ENCODE assay signal across 12 cellular contexts in genomic region chr16:89370081-89370511, GRCh38.
DNase-seq lines count a peak whose midpoint lies in the region; ATAC-seq, FAIRE-seq and TF ChIP-seq lines count a peak whose summit lies in the region.
"Had no signal": no experiment of that assay in that cellular context is flagged by ENCODE, and none has a peak within 500 bp of the region (broad histone marks: within the 10 kb centered on the region; RNA-seq: fewer than 3 reads in every experiment).

No MANE protein-coding gene starts in this region.

- H3K4me2 ChIP-seq in astrocyte (ENCODE audit: low read length) (peak overlapping the region; percentile 7), keratinocyte (ENCODE audit: control insufficient read depth, extremely low read depth, insufficient read depth, low read depth, low read length) (peak overlapping the region; percentile 7)

- H3K27ac Mint-ChIP-seq in activated naive CD4-positive, alpha-beta T cell treated with anti-CD3 and anti-CD28 coated beads for 36 hours, result peak overlapping the region; percentile 24
- H3K27ac Mint-ChIP-seq in astrocyte (ENCODE audit: unreplicated experiment) (peak overlapping the region; percentile 84), type B pancreatic cell (peak overlapping the region; percentile 92)

- H3K4me3 ChIP-seq in astrocyte (ENCODE audit: insufficient read depth, low read depth, low read length), result no peak overlapping the region
- no peak overlapping the region for H3K4me3 ChIP-seq in keratinocyte (ENCODE audit: control insufficient read depth in 2 of 3, extremely low read depth in 1 of 3, insufficient read depth in 2 of 3, low read depth in 1 of 3, low read length in 3 of 3)
- H3K4me3 ChIP-seq: coronary artery had no signal

- intact Hi-C loops in activated naive CD4-positive, alpha-beta T cell treated with anti-CD3 and anti-CD28 coated beads for 36 hours (cut with micrococcal nuclease), result no loop called here

- peaks cover 85% of the 10 kb centered on the region for H3K4me1 Mint-ChIP-seq in activated naive CD4-positive, alpha-beta T cell treated with anti-CD3 and anti-CD28 coated beads for 36 hours (ENCODE audit: low read depth)
- H3K4me1 Mint-ChIP-seq in astrocyte (ENCODE audit: low read depth, unreplicated experiment) (peaks cover 72% of the 10 kb centered on the region), type B pancreatic cell (ENCODE audit: unreplicated experiment) (peaks cover 59% of the 10 kb centered on the region)

- dilution Hi-C loops in keratinocyte (cut with MboI; ENCODE audit: extremely low pct_ligation_motif_present, low sequenced_read_pairs), result no loop called here

- H4K20me1 ChIP-seq in astrocyte (ENCODE audit: insufficient read depth, low read length) (peaks cover 100% of the 10 kb centered on the region), keratinocyte (ENCODE audit: control insufficient read depth, extremely low read depth, insufficient read depth, low read length) (peaks cover 30% of the 10 kb centered on the region)

- H3K27me3 ChIP-seq in astrocyte (ENCODE audit: insufficient read depth, low read length), result no peaks in the 10 kb centered on the region
- no peaks in the 10 kb centered on the region for H3K27me3 ChIP-seq in keratinocyte (ENCODE audit: control insufficient read depth, extremely low read depth, insufficient read depth, low read length)

- no peak for TF ChIP-seq CTCF in astrocyte (IDR thresholded peaks at IDR 0.05; ENCODE audit: insufficient read depth, low read depth, low read length)
- no peak for TF ChIP-seq CTCF in keratinocyte (optimal IDR thresholded peaks at IDR 0.05 in 1 of 3, IDR thresholded peaks at IDR 0.05 in 1 of 3, conservative IDR thresholded peaks at IDR 0.05 in 1 of 3; ENCODE audit: extremely low read depth in 1 of 3, insufficient read depth in 2 of 3, low read length in 3 of 3)
- TF ChIP-seq CTCF in type B pancreatic cell (conservative IDR thresholded peaks at IDR 0.05), result no peak

- ATAC-seq in HG02798 (IDR thresholded peaks at IDR 0.05; ENCODE audit: poor library complexity, unreplicated experiment), result no peak
- ATAC-seq: activated T-cell treated with anti-CD3 and anti-CD28 coated beads, Interleukin-2, amount 50 U/mL, for 72 hours had no signal

- H3K27ac ChIP-seq in astrocyte (ENCODE audit: low read depth, low read length) (peak overlapping the region; percentile 45), keratinocyte (ENCODE audit: control insufficient read depth, insufficient read depth, low read length) (peak overlapping the region; percentile 30)
- H3K27ac ChIP-seq: coronary artery had no signal

- H3K36me3 ChIP-seq in astrocyte (ENCODE audit: insufficient read depth, low read length) (peaks cover 3% of the 10 kb centered on the region), keratinocyte (ENCODE audit: control insufficient read depth in 2 of 2, extremely low read depth in 1 of 2, insufficient read depth in 2 of 2, low read length in 2 of 2) (peaks cover 3 to 28% of the 10 kb centered on the region in 2 experiments)

- H3K36me3 Mint-ChIP-seq in activated naive CD4-positive, alpha-beta T cell treated with anti-CD3 and anti-CD28 coated beads for 36 hours (ENCODE audit: low read depth), result peaks cover 14% of the 10 kb centered on the region
- peaks cover 26% of the 10 kb centered on the region for H3K36me3 Mint-ChIP-seq in astrocyte (ENCODE audit: low read depth, unreplicated experiment)
- no peaks in the 10 kb centered on the region for H3K36me3 Mint-ChIP-seq in type B pancreatic cell

- CTCF ChIA-PET in activated naive CD4-positive, alpha-beta T cell treated with anti-CD3 and anti-CD28 coated beads for 36 hours (lab: Charles Lee), result interaction anchor here (0.5 kb wide), 1 partner anchor 11 kb away, joined by 3 read pairs; no protein-coding TSS in a partner anchor

- H3K27me3 Mint-ChIP-seq in activated naive CD4-positive, alpha-beta T cell treated with anti-CD3 and anti-CD28 coated beads for 36 hours (ENCODE audit: low read depth), result no peaks in the 10 kb centered on the region
- H3K27me3 Mint-ChIP-seq in astrocyte (ENCODE audit: low read depth, unreplicated experiment) (no peaks in the 10 kb centered on the region), type B pancreatic cell (no peaks in the 10 kb centered on the region)

- peak overlapping the region; percentile 37 for H3K9ac ChIP-seq in astrocyte (ENCODE audit: low read length)
- no peak overlapping the region for H3K9ac ChIP-seq in keratinocyte (ENCODE audit: control insufficient read depth, extremely low read depth, insufficient read depth, low read length)

- no peak for FAIRE-seq in astrocyte (lab: Jason Lieb, UNC)
- peak; percentile 34 for FAIRE-seq in keratinocyte (lab: Jason Lieb, UNC)
- no peak for FAIRE-seq in urothelium cell line (lab: Jason Lieb, UNC)

- H3K79me2 ChIP-seq in astrocyte (ENCODE audit: insufficient read depth, low read length), result peaks cover 100% of the 10 kb centered on the region
- peaks cover 99% of the 10 kb centered on the region for H3K79me2 ChIP-seq in keratinocyte (ENCODE audit: control insufficient read depth, insufficient read depth, low read length)

- H3K9me3 ChIP-seq in astrocyte (ENCODE audit: insufficient read depth, low read depth, low read length) (no peaks in the 10 kb centered on the region), keratinocyte (ENCODE audit: control insufficient read depth, low read depth, low read length) (no peaks in the 10 kb centered on the region)

- H3K4me3 Mint-ChIP-seq in activated naive CD4-positive, alpha-beta T cell treated with anti-CD3 and anti-CD28 coated beads for 36 hours, result no peak overlapping the region
- H3K4me3 Mint-ChIP-seq in astrocyte (ENCODE audit: unreplicated experiment) (no peak overlapping the region), type B pancreatic cell (no peak overlapping the region)
- H3K4me3 Mint-ChIP-seq: activated T-cell treated with anti-CD3 and anti-CD28 coated beads, Interleukin-2, amount 50 U/mL, for 72 hours had no signal

- no peaks in the 10 kb centered on the region for H3K9me3 Mint-ChIP-seq in activated naive CD4-positive, alpha-beta T cell treated with anti-CD3 and anti-CD28 coated beads for 36 hours
- H3K9me3 Mint-ChIP-seq in astrocyte (ENCODE audit: unreplicated experiment) (no peaks in the 10 kb centered on the region), type B pancreatic cell (no peaks in the 10 kb centered on the region)
- H3K9me3 Mint-ChIP-seq: activated T-cell treated with anti-CD3 and anti-CD28 coated beads, Interleukin-2, amount 50 U/mL, for 72 hours had no signal

- H3K9me1 ChIP-seq in keratinocyte (ENCODE audit: control insufficient read depth, extremely low read depth, insufficient read depth, low read length), result no peaks in the 10 kb centered on the region

- H3K4me1 ChIP-seq in astrocyte (ENCODE audit: insufficient read depth, low read length) (peaks cover 57% of the 10 kb centered on the region), keratinocyte (ENCODE audit: control insufficient read depth, extremely low read depth, insufficient read depth, low read length) (peaks cover 54% of the 10 kb centered on the region)

- DNase-seq in activated naive CD4-positive, alpha-beta T cell treated with anti-CD3 and anti-CD28 coated beads for 36 hours, result no peak
- no peak for DNase-seq in activated naive CD4-positive, alpha-beta T cell (lab: John Stamatoyannopoulos, UW)
- DNase-seq in astrocyte (ENCODE audit: low read depth) (peak; percentile 55), keratinocyte (ENCODE audit: low read depth, low spot score) (no peak), type B pancreatic cell (ENCODE audit: extremely low spot score, unreplicated experiment) (no peak), urothelium cell line (ENCODE audit: low spot score) (no peak), NCI-H524 (lab: John Stamatoyannopoulos, UW) (no peak)
- DNase-seq: activated T-cell treated with anti-CD3 and anti-CD28 coated beads, Interleukin-2, amount 50 U/mL, for 72 hours; AML-193; NCI-H1105 treated with DMSO at 0.1 percent for 48 hours had no signal

- H2AFZ ChIP-seq in astrocyte (ENCODE audit: low read depth, low read length), result no peak overlapping the region
- no peak overlapping the region for H2AFZ ChIP-seq in keratinocyte (ENCODE audit: control insufficient read depth, low read length)

Comparison
In these comparisons a context has a peak if more than half of its experiments do, and no peak if none do; other contexts are left out.
1. H3K27ac Mint-ChIP-seq: peak in every context shown above with its lines; median percentile 92 in type B pancreatic cell; 84 in astrocyte; 24 in activated naive CD4-positive, alpha-beta T cell treated with anti-CD3 and anti-CD28 coated beads for 36 hours.